1 cellular context compared by ENCODE assay signal in genomic region chr11:18526130-18526520, GRCh38.
TF ChIP-seq lines count a peak whose summit lies in the region.

No MANE protein-coding gene starts in this region.

TF ChIP-seq in HepG2, 621 proteins besides CTCF, POLR2A, EP300 and RAD21 (continued from another document):
- TF ChIP-seq HMGXB3 (CRISPR knock-in tag; IDR thresholded peaks at IDR 0.05; ENCODE audit: borderline replicate concordance), result no peak
- TF ChIP-seq SKI (IDR thresholded peaks at IDR 0.05; ENCODE audit: partially characterized antibody), result no peak
- TF ChIP-seq, protein P1, sequence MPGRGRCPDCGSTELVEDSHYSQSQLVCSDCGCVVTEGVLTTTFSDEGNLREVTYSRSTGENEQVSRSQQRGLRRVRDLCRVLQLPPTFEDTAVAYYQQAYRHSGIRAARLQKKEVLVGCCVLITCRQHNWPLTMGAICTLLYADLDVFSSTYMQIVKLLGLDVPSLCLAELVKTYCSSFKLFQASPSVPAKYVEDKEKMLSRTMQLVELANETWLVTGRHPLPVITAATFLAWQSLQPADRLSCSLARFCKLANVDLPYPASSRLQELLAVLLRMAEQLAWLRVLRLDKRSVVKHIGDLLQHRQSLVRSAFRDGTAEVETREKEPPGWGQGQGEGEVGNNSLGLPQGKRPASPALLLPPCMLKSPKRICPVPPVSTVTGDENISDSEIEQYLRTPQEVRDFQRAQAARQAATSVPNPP (CRISPR knock-in tag; IDR thresholded peaks at IDR 0.05), result 0 out of 2 replicates have a peak, but pooled peaks have one; percentile 42
- 0 out of 2 replicates have a peak, but pooled peaks have one; percentile 8 for TF ChIP-seq ZNF800 (CRISPR knock-in tag; IDR thresholded peaks at IDR 0.05)
- TF ChIP-seq CEBPG (CRISPR knock-in tag; IDR thresholded peaks at IDR 0.05), result 0 out of 2 replicates have a peak, but pooled peaks have one; percentile 3
- TF ChIP-seq KIAA2018 (CRISPR knock-in tag; IDR thresholded peaks at IDR 0.05; ENCODE audit: borderline replicate concordance), result 0 out of 2 replicates have a peak, but pooled peaks have one; percentile 15
- TF ChIP-seq, protein P2, sequence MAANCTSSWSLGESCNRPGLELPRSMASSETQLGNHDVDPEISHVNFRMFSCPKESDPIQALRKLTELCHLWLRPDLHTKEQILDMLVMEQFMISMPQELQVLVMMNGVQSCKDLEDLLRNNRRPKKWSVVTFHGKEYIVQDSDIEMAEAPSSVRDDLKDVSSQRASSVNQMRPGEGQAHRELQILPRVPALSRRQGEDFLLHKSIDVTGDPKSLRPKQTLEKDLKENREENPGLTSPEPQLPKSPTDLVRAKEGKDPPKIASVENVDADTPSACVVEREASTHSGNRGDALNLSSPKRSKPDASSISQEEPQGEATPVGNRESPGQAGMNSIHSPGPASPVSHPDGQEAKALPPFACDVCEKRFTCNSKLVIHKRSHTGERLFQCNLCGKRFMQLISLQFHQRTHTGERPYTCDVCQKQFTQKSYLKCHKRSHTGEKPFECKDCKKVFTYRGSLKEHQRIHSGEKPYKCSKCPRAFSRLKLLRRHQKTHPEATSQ (CRISPR knock-in tag; IDR thresholded peaks at IDR 0.05; ENCODE audit: borderline replicate concordance), result peak; percentile 6; the same call in 1 of the 2 replicates
- TF ChIP-seq, protein P3, sequence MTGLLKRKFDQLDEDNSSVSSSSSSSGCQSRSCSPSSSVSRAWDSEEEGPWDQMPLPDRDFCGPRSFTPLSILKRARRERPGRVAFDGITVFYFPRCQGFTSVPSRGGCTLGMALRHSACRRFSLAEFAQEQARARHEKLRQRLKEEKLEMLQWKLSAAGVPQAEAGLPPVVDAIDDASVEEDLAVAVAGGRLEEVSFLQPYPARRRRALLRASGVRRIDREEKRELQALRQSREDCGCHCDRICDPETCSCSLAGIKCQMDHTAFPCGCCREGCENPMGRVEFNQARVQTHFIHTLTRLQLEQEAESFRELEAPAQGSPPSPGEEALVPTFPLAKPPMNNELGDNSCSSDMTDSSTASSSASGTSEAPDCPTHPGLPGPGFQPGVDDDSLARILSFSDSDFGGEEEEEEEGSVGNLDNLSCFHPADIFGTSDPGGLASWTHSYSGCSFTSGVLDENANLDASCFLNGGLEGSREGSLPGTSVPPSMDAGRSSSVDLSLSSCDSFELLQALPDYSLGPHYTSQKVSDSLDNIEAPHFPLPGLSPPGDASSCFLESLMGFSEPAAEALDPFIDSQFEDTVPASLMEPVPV (CRISPR knock-in tag; IDR thresholded peaks at IDR 0.05), result no peak
- TF ChIP-seq ZNF777 (CRISPR knock-in tag; IDR thresholded peaks at IDR 0.05), result no peak
- TF ChIP-seq PTBP1 (IDR thresholded peaks at IDR 0.05; ENCODE audit: low read depth, low read length, poor library complexity, severe bottlenecking), result no peak
- TF ChIP-seq TRIM24 (CRISPR knock-in tag; IDR thresholded peaks at IDR 0.05), result no peak
- no peak for TF ChIP-seq GZF1 (CRISPR knock-in tag; IDR thresholded peaks at IDR 0.05)
- peak; percentile 47 for TF ChIP-seq ZEB1 (IDR thresholded peaks at IDR 0.05; ENCODE audit: insufficient replicate concordance, low read depth)
- peak; percentile 6; the same call in 1 of the 2 replicates for TF ChIP-seq NR2F2 (IDR thresholded peaks at IDR 0.05; ENCODE audit: borderline replicate concordance, low read depth)
